Comparison of ENCODE assay signal across 37 cellular contexts in the genomic region with DNA sequence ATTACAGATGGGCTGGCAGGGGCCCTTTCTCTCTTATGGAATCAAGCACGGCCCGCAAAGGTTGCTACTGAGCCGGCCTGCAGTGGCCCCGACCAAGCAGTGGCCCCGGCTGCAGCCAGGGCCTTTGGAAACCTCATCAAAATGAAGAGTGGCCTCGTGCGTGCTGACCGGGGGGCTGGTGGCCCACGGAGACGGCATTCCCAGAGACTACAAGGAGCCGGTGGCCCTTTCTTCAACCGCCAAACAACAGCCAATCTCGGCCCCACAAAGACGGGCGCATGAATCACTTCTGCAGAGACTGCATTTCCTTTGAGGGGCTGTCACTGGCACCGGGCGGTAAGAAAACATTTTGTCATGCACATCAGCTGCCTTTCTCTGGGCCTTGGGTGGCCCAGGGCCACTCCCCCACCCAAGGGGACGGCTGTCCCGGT. TPM values are rescaled to one million over a fixed set of nuclear protein-coding genes. Genes with fewer than 3 reads are reported as not detected.
"Had no signal": no experiment of that assay in that cellular context is flagged by ENCODE, and none has a peak within 500 bp of the region (broad histone marks: within the 10 kb centered on the region; RNA-seq: fewer than 3 reads in every experiment).

No MANE protein-coding gene starts in this region.

- H3K27ac Mint-ChIP-seq: activated B cell treated with CpG ODN at 0.5 μM for 24 hours; activated CD4-positive, alpha-beta memory T cell treated with anti-CD3 and anti-CD28 coated beads for 36 hours; activated naive CD4-positive, alpha-beta T cell treated with anti-CD3 and anti-CD28 coated beads, Interleukin-2, amount 50 U/mL, for 24 hours; activated naive CD8-positive, alpha-beta T cell treated with anti-CD3 and anti-CD28 coated beads, Interleukin-2, amount 10 ng/mL, durations not matched to agents 7 days and 5 days; activated T-helper 1 cell treated with anti-CD3 and anti-CD28 coated beads, Interleukin-12 subunit alpha, Interleukin-12 subunit beta, Interleukin-2, Interleukin-4 antibody, amounts not matched to agents 30 ng/mL and 10 ng/mL and 1 ng/mL, durations not matched to agents 14 hours and 24 hours and 36 hours had no signal

- H3K4me3 Mint-ChIP-seq: activated B cell treated with CpG ODN at 0.5 μM for 24 hours; activated CD4-positive, alpha-beta memory T cell treated with anti-CD3 and anti-CD28 coated beads for 36 hours; activated naive CD4-positive, alpha-beta T cell treated with anti-CD3 and anti-CD28 coated beads, Interleukin-2, amount 50 U/mL, for 24 hours; activated naive CD8-positive, alpha-beta T cell treated with anti-CD3 and anti-CD28 coated beads, Interleukin-2, amount 10 ng/mL, durations not matched to agents 7 days and 5 days; activated T-cell treated with anti-CD3 and anti-CD28 coated beads, Interleukin-2, amount 50 U/mL, for 4 hours; activated T-helper 1 cell treated with anti-CD3 and anti-CD28 coated beads, Interleukin-12 subunit alpha, Interleukin-12 subunit beta, Interleukin-2, Interleukin-4 antibody, amounts not matched to agents 30 ng/mL and 10 ng/mL and 1 ng/mL, durations not matched to agents 14 hours and 24 hours and 36 hours had no signal

- ATAC-seq: activated T-cell treated with anti-CD3 and anti-CD28 coated beads, Interleukin-2, amount 50 U/mL, for 4 hours; body of pancreas; PC-3 had no signal

- H3K4me3 ChIP-seq: ascending aorta, body of pancreas, breast epithelium, Peyer's patch had no signal

- H3K4me1 Mint-ChIP-seq: activated B cell treated with CpG ODN at 0.5 μM for 24 hours; activated naive CD4-positive, alpha-beta T cell treated with anti-CD3 and anti-CD28 coated beads, Interleukin-2, amount 50 U/mL, for 24 hours; activated naive CD8-positive, alpha-beta T cell treated with anti-CD3 and anti-CD28 coated beads, Interleukin-2, amount 10 ng/mL, durations not matched to agents 7 days and 5 days had no signal

- DNase-seq: activated B cell treated with CpG ODN at 0.5 μM for 24 hours; activated CD4-positive, alpha-beta memory T cell treated with anti-CD3 and anti-CD28 coated beads for 36 hours; activated CD4-positive, alpha-beta T cell treated with anti-CD3 and anti-CD28 coated beads for 4 hours; activated CD4-positive, alpha-beta T cell treated with anti-CD3 and anti-CD28 coated beads, Interleukin-2, amount 50 U/mL, for 1 hour; activated CD4-positive, CD25-positive, alpha-beta regulatory T cell treated with anti-CD3 and anti-CD28 coated beads, Interleukin-2, amount 50 U/mL, for 72 hours; activated CD8-positive, alpha-beta memory T cell treated with anti-CD3 and anti-CD28 coated beads, Interleukin-2, amount 50 U/mL, for 4 hours; activated naive CD4-positive, alpha-beta T cell; activated naive CD8-positive, alpha-beta T cell treated with anti-CD3 and anti-CD28 coated beads, Interleukin-2, amount 10 ng/mL, durations not matched to agents 7 days and 5 days; activated T-cell treated with anti-CD3 and anti-CD28 coated beads for 4 hours; activated T-cell treated with anti-CD3 and anti-CD28 coated beads, Interleukin-2, amount 50 U/mL, for 4 hours; amygdala; body of pancreas; Karpas-422; KBM-7; NCI-H1105; NCI-H1417 treated with DMSO at 0.1 percent for 48 hours; NCI-H187 treated with DMSO at 0.1 percent for 48 hours; NCI-H2081; NCI-H510A; NCI-H526; NCI-H748 treated with DMSO at 0.1 percent for 48 hours; NK-92 treated with Interleukin-12 subunit alpha and Interleukin-12 subunit beta, amount 100 ng/mL, for 24 hours; PC-3; RPMI8226; SIG-M5; SW 1271; T-helper 1 cell; T-helper 2 cell; T-helper 9 cell had no signal

- H3K27ac ChIP-seq: ascending aorta, body of pancreas, breast epithelium, Peyer's patch, VCaP had no signal

- H3K4me1 ChIP-seq: ascending aorta, body of pancreas, breast epithelium had no signal

- H3K36me3 Mint-ChIP-seq: activated CD4-positive, alpha-beta memory T cell treated with anti-CD3 and anti-CD28 coated beads for 36 hours; activated naive CD4-positive, alpha-beta T cell treated with anti-CD3 and anti-CD28 coated beads, Interleukin-2, amount 50 U/mL, for 24 hours; activated naive CD8-positive, alpha-beta T cell treated with anti-CD3 and anti-CD28 coated beads, Interleukin-2, amount 10 ng/mL, durations not matched to agents 7 days and 5 days had no signal

- H3K27me3 ChIP-seq: ascending aorta, body of pancreas, Peyer's patch had no signal

- H3K9me3 Mint-ChIP-seq: activated B cell treated with CpG ODN at 0.5 μM for 24 hours; activated CD4-positive, alpha-beta memory T cell treated with anti-CD3 and anti-CD28 coated beads for 36 hours; activated naive CD4-positive, alpha-beta T cell treated with anti-CD3 and anti-CD28 coated beads, Interleukin-2, amount 50 U/mL, for 24 hours; activated naive CD8-positive, alpha-beta T cell treated with anti-CD3 and anti-CD28 coated beads, Interleukin-2, amount 10 ng/mL, durations not matched to agents 7 days and 5 days; activated T-cell treated with anti-CD3 and anti-CD28 coated beads, Interleukin-2, amount 50 U/mL, for 4 hours; activated T-helper 1 cell treated with anti-CD3 and anti-CD28 coated beads, Interleukin-12 subunit alpha, Interleukin-12 subunit beta, Interleukin-2, Interleukin-4 antibody, amounts not matched to agents 30 ng/mL and 10 ng/mL and 1 ng/mL, durations not matched to agents 14 hours and 24 hours and 36 hours had no signal

- H3K36me3 ChIP-seq: ascending aorta, breast epithelium, Peyer's patch had no signal

- H3K9me3 ChIP-seq: ascending aorta, body of pancreas, breast epithelium, Peyer's patch had no signal

RNA-seq across cellular contexts. Expression of a gene that starts 43.1 kb away (rescaled TPM):
- total RNA-seq: activated B cell treated with CpG ODN at 0.5 μM for 24 hours; activated CD4-positive, alpha-beta memory T cell treated with anti-CD3 and anti-CD28 coated beads for 36 hours; activated naive CD8-positive, alpha-beta T cell treated with anti-CD3 and anti-CD28 coated beads, Interleukin-2, amount 10 ng/mL, durations not matched to agents 7 days and 5 days; activated T-cell treated with anti-CD3 and anti-CD28 coated beads, Interleukin-2, amount 50 U/mL, for 4 hours; activated T-helper 1 cell treated with anti-CD3 and anti-CD28 coated beads, Interleukin-12 subunit alpha, Interleukin-12 subunit beta, Interleukin-2, Interleukin-4 antibody, amounts not matched to agents 30 ng/mL and 10 ng/mL and 1 ng/mL, durations not matched to agents 14 hours and 24 hours and 36 hours; ascending aorta; body of pancreas; breast epithelium; cardiac septum; MCF 10A; PC-3; Peyer's patch had no signal
